Comparison of ENCODE assay signal across 19 cellular contexts in the genomic region with DNA sequence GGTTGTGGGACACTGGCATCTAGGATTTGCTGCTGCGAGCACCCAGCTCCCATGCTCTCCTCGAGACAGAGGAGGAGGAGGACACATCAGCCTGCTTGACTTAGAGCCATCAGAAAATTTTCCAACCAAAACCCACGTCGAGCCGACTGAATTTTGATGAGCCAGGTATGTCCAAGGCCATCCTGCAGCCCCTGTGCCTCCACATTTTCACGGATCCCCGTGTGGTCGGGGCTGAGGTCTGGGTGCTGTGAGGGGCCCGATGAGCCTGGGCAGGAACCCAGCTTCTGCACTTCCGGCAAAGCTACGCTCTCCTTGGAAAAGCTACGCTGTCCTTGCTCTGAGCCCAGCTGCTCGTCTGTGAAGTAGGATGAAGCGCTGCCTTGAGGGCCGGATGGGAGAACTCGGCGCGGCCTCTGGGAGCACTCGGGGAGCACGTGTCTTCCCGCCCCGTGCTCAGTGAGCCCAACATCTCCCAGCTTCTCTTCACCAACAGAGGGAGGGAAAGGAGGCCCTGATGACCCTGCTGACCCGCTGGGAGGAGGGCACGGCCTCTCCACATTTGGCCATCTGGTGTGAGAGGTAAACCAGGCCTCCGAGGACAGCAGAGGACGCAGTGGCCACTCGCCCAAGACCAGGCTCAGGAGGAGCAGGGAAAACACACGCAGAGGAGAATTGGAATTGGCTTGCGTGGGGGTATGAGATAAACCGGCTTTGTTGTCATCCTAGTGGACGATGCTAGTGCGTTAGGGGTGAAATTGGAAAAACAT. TPM values are rescaled to one million over a fixed set of nuclear protein-coding genes. Genes with fewer than 3 reads are reported as not detected.
DNase-seq lines count a peak whose midpoint lies in the region; ATAC-seq and TF ChIP-seq lines count a peak whose summit lies in the region.
"Had no signal": no experiment of that assay in that cellular context is flagged by ENCODE, and none has a peak within 500 bp of the region (broad histone marks: within the 10 kb centered on the region; RNA-seq: fewer than 3 reads in every experiment).

No MANE protein-coding gene starts in this region.

- no peak overlapping the region for H3K4me3 Mint-ChIP-seq in brain
- H3K4me3 Mint-ChIP-seq: B cell; CD4-positive, alpha-beta T cell had no signal

- H3K9me3 ChIP-seq in lower lobe of right lung (no peaks in the 10 kb centered on the region), sigmoid colon (no peaks in the 10 kb centered on the region)

- TF ChIP-seq CTCF in RWPE1 (conservative IDR thresholded peaks at IDR 0.05; ENCODE audit: low read depth): no peak
- no peak for TF ChIP-seq CTCF in brain (conservative IDR thresholded peaks at IDR 0.05)
- no peak for TF ChIP-seq CTCF in lower lobe of right lung (IDR thresholded peaks at IDR 0.05)
- TF ChIP-seq CTCF in sigmoid colon (IDR thresholded peaks at IDR 0.05): no peak

- H3K27ac Mint-ChIP-seq in brain: peak overlapping the region in 4 of 5 experiments; percentile 27 to 46 (median 32)
- H3K27ac Mint-ChIP-seq: B cell; CD4-positive, alpha-beta T cell had no signal

- peaks cover 37% of the 10 kb centered on the region for H3K36me3 Mint-ChIP-seq in brain

- peaks cover 43% of the 10 kb centered on the region for H3K4me1 Mint-ChIP-seq in brain
- H3K4me1 Mint-ChIP-seq: B cell had no signal

- no peak overlapping the region for H3K4me3 ChIP-seq in lower lobe of right lung
- no peak overlapping the region for H3K4me3 ChIP-seq in sigmoid colon

- TF ChIP-seq POLR2A in sigmoid colon (IDR thresholded peaks at IDR 0.05): no peak

- CTCF ChIA-PET in RWPE1 (lab: Yijun Ruan, JAX): interaction anchor here (0.6 kb wide), 1 partner anchor 602 kb away, joined by 3 read pairs; no protein-coding TSS in a partner anchor

- H3K27ac ChIP-seq in RWPE1: peak overlapping the region; percentile 12; the same call in 1 of the 2 replicates
- peak overlapping the region; percentile 7 for H3K27ac ChIP-seq in lower lobe of right lung
- H3K27ac ChIP-seq in sigmoid colon: no peak overlapping the region

- H3K27me3 ChIP-seq in lower lobe of right lung (ENCODE audit: low read depth) (no peaks in the 10 kb centered on the region), sigmoid colon (no peaks in the 10 kb centered on the region)

- no peak for DNase-seq in RWPE1 (ENCODE audit: low spot score)
- DNase-seq in lower lobe of right lung: no peak
- peak; percentile 46 for DNase-seq in sigmoid colon
- DNase-seq in COLO829 (ENCODE audit: low spot score): no peak
- DNase-seq in medulla oblongata (ENCODE audit: extremely low spot score): no peak
- DNase-seq in CD1c-positive myeloid dendritic cell (ENCODE audit: extremely low spot score): no peak
- no peak for DNase-seq in NCI-H510A treated with DMSO at 0.1 percent for 48 hours (lab: John Stamatoyannopoulos, UW)
- DNase-seq: ACHN, DMS79, HCEC 1CT, KG1, NCI-H146, NCI-H2081, NCI-H510A, NCI-H82, PC-3 had no signal

- H3K36me3 ChIP-seq in lower lobe of right lung: peaks cover 6% of the 10 kb centered on the region
- peaks cover 0 to 16% (median 0%) of the 10 kb centered on the region in 4 donors for H3K36me3 ChIP-seq in sigmoid colon

- H3K27me3 Mint-ChIP-seq in brain: no peaks in the 10 kb centered on the region
- H3K27me3 Mint-ChIP-seq: CD4-positive, alpha-beta T cell had no signal

- H3K4me1 ChIP-seq in lower lobe of right lung (no peaks in the 10 kb centered on the region), sigmoid colon (no peaks in the 10 kb centered on the region)

- no peak for TF ChIP-seq EP300 in sigmoid colon (IDR thresholded peaks at IDR 0.05)

- no peak for ATAC-seq in lower lobe of right lung
- ATAC-seq: PC-3 had no signal

- WGBS in sigmoid colon, 2 donors: 91% methylated on average over 32 of the region's 32 CpGs

- intact Hi-C loops in lower lobe of right lung (cut with DNase I): no loop called here
- intact Hi-C loops in sigmoid colon (cut with DNase I): no loop called here

- no peaks in the 10 kb centered on the region for H3K9me3 Mint-ChIP-seq in brain
- H3K9me3 Mint-ChIP-seq: CD4-positive, alpha-beta T cell had no signal

- POLR2A ChIA-PET in RWPE1 (lab: Yijun Ruan, JAX; ENCODE audit: low non-redundant PET): no interaction called here

RNA-seq across cellular contexts. Expression of a gene that starts 33.9 kb away (rescaled TPM):
- polyA plus RNA-seq in brain (ENCODE audit: insufficient read depth, low read depth, low replicate concordance) (20.5 TPM), sigmoid colon (10 to 100 TPM; 14.6 to 30.1 (median 30.0) TPM)
- total RNA-seq in lower lobe of right lung (19.1 TPM), sigmoid colon (10 to 100 TPM; 26.4 to 39.0 (median 30.6) TPM)

Comparison
In these comparisons a context has a peak if more than half of its experiments do, and no peak if none do; other contexts are left out.
1. H3K27ac ChIP-seq: peak in RWPE1 (single experiment) and lower lobe of right lung (single experiment); none in sigmoid colon (0 of 4).